Comparison of ENCODE assay signal across 34 cellular contexts in the genomic region with DNA sequence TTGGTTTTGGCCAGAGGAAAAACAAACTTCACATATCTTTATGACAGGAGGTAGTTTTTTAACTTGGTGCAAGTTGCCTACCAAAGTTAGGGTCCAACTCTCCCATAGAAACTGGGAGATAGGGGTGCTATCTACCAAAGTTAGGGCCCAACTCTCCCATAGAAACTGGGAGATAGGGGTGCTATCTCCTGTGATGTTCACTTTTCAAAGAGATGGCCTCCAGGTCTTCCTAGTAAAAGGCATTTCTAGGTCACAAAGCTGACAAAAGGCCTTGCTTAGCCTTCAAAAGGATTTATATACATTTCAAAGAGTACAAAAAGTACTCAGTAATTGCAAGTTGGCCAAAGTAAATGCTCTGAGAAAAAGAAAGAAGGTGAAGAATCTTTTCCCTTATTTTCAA.
"Had no signal": no experiment of that assay in that cellular context is flagged by ENCODE, and none has a peak within 500 bp of the region (broad histone marks: within the 10 kb centered on the region; RNA-seq: fewer than 3 reads in every experiment).

No MANE protein-coding gene starts in this region.

- H3K27me3 ChIP-seq: ascending aorta, cardiac muscle cell, MG63, SJCRH30 had no signal

- ATAC-seq: activated CD4-positive, alpha-beta T cell treated with anti-CD3 and anti-CD28 coated beads for 36 hours; activated CD4-positive, CD25-positive, alpha-beta regulatory T cell treated with anti-CD3 and anti-CD28 coated beads, Interleukin-2, amount 50 U/mL, for 24 hours; activated CD8-positive, alpha-beta T cell treated with anti-CD3 and anti-CD28 coated beads, Interleukin-2, amount 10 ng/mL, durations not matched to agents 7 days and 5 days; PC-3 had no signal

- H3K27me3 Mint-ChIP-seq: activated CD4-positive, alpha-beta T cell treated with anti-CD3 and anti-CD28 coated beads for 36 hours; activated CD4-positive, alpha-beta T cell treated with anti-CD3 and anti-CD28 coated beads, Interleukin-2, amount 10 ng/mL, durations not matched to agents 7 days and 5 days; activated naive CD4-positive, alpha-beta T cell treated with anti-CD3 and anti-CD28 coated beads, Interleukin-2, amount 50 U/mL, for 24 hours; activated naive CD8-positive, alpha-beta T cell treated with anti-CD3 and anti-CD28 coated beads, Interleukin-2, amount 10 ng/mL, durations not matched to agents 7 days and 5 days; activated T-cell treated with anti-CD3 and anti-CD28 coated beads, Interleukin-2, amount 50 U/mL, for 24 hours; central memory CD8-positive, alpha-beta T cell had no signal

- H3K27ac ChIP-seq: ascending aorta, cardiac muscle cell, RWPE1, SJCRH30, SK-N-MC had no signal

- H3K27ac Mint-ChIP-seq: activated CD4-positive, alpha-beta T cell treated with anti-CD3 and anti-CD28 coated beads for 36 hours; activated CD4-positive, alpha-beta T cell treated with anti-CD3 and anti-CD28 coated beads, Interleukin-2, amount 10 ng/mL, durations not matched to agents 7 days and 5 days; activated CD8-positive, alpha-beta T cell treated with anti-CD3 and anti-CD28 coated beads, Interleukin-2, amount 10 ng/mL, durations not matched to agents 7 days and 5 days; activated naive CD4-positive, alpha-beta T cell treated with anti-CD3 and anti-CD28 coated beads, Interleukin-2, amount 50 U/mL, for 24 hours; activated naive CD8-positive, alpha-beta T cell treated with anti-CD3 and anti-CD28 coated beads, Interleukin-2, amount 10 ng/mL, durations not matched to agents 7 days and 5 days; activated T-cell treated with anti-CD3 and anti-CD28 coated beads, Interleukin-2, amount 50 U/mL, for 24 hours; activated T-helper 2 cell treated with anti-CD3 and anti-CD28 coated beads, Interferon-gamma antibody, Interleukin-2, Interleukin-4, amounts not matched to agents 10 μg/mL and 5 μg/mL and 100 μg/mL, durations not matched to agents 14 hours and 24 hours and 36 hours had no signal

- DNase-seq: activated CD4-positive, alpha-beta T cell treated with anti-CD3 and anti-CD28 coated beads for 36 hours; activated CD4-positive, alpha-beta T cell treated with anti-CD3 and anti-CD28 coated beads, Interleukin-2, amount 10 ng/mL, durations not matched to agents 7 days and 5 days; activated CD4-positive, alpha-beta T cell treated with anti-CD3 and anti-CD28 coated beads, Interleukin-2, amount 50 U/mL, for 48 hours; activated CD8-positive, alpha-beta T cell treated with anti-CD3 and anti-CD28 coated beads, Interleukin-2, amount 10 ng/mL, durations not matched to agents 7 days and 5 days; activated gamma-delta T cell; activated naive CD4-positive, alpha-beta T cell treated with Interleukin-2 at 50 U/mL for 16 hours; activated naive CD8-positive, alpha-beta T cell treated with anti-CD3 and anti-CD28 coated beads, Interleukin-2, amount 10 ng/mL, durations not matched to agents 7 days and 5 days; activated T-cell treated with anti-CD3 and anti-CD28 coated beads, Interleukin-2, amount 50 U/mL, for 24 hours; amygdala; Kasumi-1; MG63; NCI-H1048; NCI-H1105 treated with DMSO at 0.1 percent for 48 hours; NCI-H1436; NCI-H1694; NCI-H1930; NCI-H2081 treated with DMSO at 0.1 percent for 48 hours; NCI-H226; NCI-H446 treated with DMSO at 0.1 percent for 48 hours; NCI-H524; PC-3; Right ventricle myocardium superior; SJCRH30; T1000 had no signal

- H3K9me3 ChIP-seq: ascending aorta, MG63, SJCRH30 had no signal

- H3K36me3 ChIP-seq: ascending aorta, cardiac muscle cell, MG63, SJCRH30 had no signal

- H3K9me3 Mint-ChIP-seq: activated CD4-positive, alpha-beta T cell treated with anti-CD3 and anti-CD28 coated beads, Interleukin-2, amount 10 ng/mL, durations not matched to agents 7 days and 5 days; activated naive CD4-positive, alpha-beta T cell treated with anti-CD3 and anti-CD28 coated beads, Interleukin-2, amount 50 U/mL, for 24 hours; activated naive CD8-positive, alpha-beta T cell treated with anti-CD3 and anti-CD28 coated beads, Interleukin-2, amount 10 ng/mL, durations not matched to agents 7 days and 5 days; activated T-cell treated with anti-CD3 and anti-CD28 coated beads, Interleukin-2, amount 50 U/mL, for 24 hours; activated T-helper 2 cell treated with anti-CD3 and anti-CD28 coated beads, Interferon-gamma antibody, Interleukin-2, Interleukin-4, amounts not matched to agents 10 μg/mL and 5 μg/mL and 100 μg/mL, durations not matched to agents 14 hours and 24 hours and 36 hours; central memory CD8-positive, alpha-beta T cell had no signal

- H3K4me3 ChIP-seq: ascending aorta, cardiac muscle cell, MG63, SJCRH30, SK-N-MC had no signal

- H3K4me3 Mint-ChIP-seq: activated CD4-positive, alpha-beta T cell treated with anti-CD3 and anti-CD28 coated beads for 36 hours; activated CD4-positive, alpha-beta T cell treated with anti-CD3 and anti-CD28 coated beads, Interleukin-2, amount 10 ng/mL, durations not matched to agents 7 days and 5 days; activated CD8-positive, alpha-beta T cell treated with anti-CD3 and anti-CD28 coated beads, Interleukin-2, amount 10 ng/mL, durations not matched to agents 7 days and 5 days; activated naive CD4-positive, alpha-beta T cell treated with anti-CD3 and anti-CD28 coated beads, Interleukin-2, amount 50 U/mL, for 24 hours; activated naive CD8-positive, alpha-beta T cell treated with anti-CD3 and anti-CD28 coated beads, Interleukin-2, amount 10 ng/mL, durations not matched to agents 7 days and 5 days; activated T-cell treated with anti-CD3 and anti-CD28 coated beads, Interleukin-2, amount 50 U/mL, for 24 hours; central memory CD8-positive, alpha-beta T cell had no signal

- FAIRE-seq: RCC 7860, TTC549 had no signal

- H3K4me1 ChIP-seq: ascending aorta, SJCRH30 had no signal
